ENCODE assay signal across 1 cellular context in genomic region chr12:120495189-120495722, GRCh38.
TF ChIP-seq lines count a peak whose summit lies in the region.

No MANE protein-coding gene starts in this region.

TF ChIP-seq in GM23338, 12 proteins besides CTCF, POLR2A, EP300 and RAD21 (continued from another document):
- no peak for TF ChIP-seq ZNF462 (CRISPR knock-in tag; IDR thresholded peaks at IDR 0.05)
